In genomic region chr11:69707156-69707555, GRCh38 we compare ENCODE assay signal across 16 cellular contexts. TPM values are rescaled to one million over a fixed set of nuclear protein-coding genes. Genes with fewer than 3 reads are reported as not detected.
A peak's percentile ranks its signal among the peaks of the same experiment; 100 is the strongest.
DNase-seq lines count a peak whose midpoint lies in the region; ATAC-seq and TF ChIP-seq lines count a peak whose summit lies in the region.
"Had no signal": no experiment of that assay in that cellular context is flagged by ENCODE, and none has a peak within 500 bp of the region (broad histone marks: within the 10 kb centered on the region; RNA-seq: fewer than 3 reads in every experiment).

No MANE protein-coding gene starts in this region.

- intact Hi-C loops in mucosa of descending colon (cut with DNase I, micrococcal nuclease): no loop called here

- H3K36me3 ChIP-seq in mucosa of descending colon (ENCODE audit: low read depth): no peaks in the 10 kb centered on the region
- H3K36me3 ChIP-seq: BLaER1 treated with 17β-estradiol and CSF1 and Interleukin-3, amounts not matched to agents 10 nM and 100 nM had no signal

- H3K4me1 ChIP-seq in mucosa of descending colon (ENCODE audit: low read depth): peaks cover 24% of the 10 kb centered on the region

- peak; percentile 32 for ATAC-seq in mucosa of descending colon
- ATAC-seq: activated CD8-positive, alpha-beta T cell treated with anti-CD3 and anti-CD28 coated beads for 36 hours; activated naive CD4-positive, alpha-beta T cell treated with anti-CD3 and anti-CD28 coated beads, Interleukin-2, amount 50 U/mL, for 72 hours; psoas muscle had no signal

- no peaks in the 10 kb centered on the region for H3K9me3 ChIP-seq in mucosa of descending colon
- H3K9me3 ChIP-seq: BLaER1 treated with 17β-estradiol and CSF1 and Interleukin-3, amounts not matched to agents 10 nM and 100 nM; psoas muscle had no signal

- DNase-seq in GM20000 (ENCODE audit: low spot score): peak; percentile 58
- DNase-seq in NCI-H1105 (lab: John Stamatoyannopoulos, UW): peak; percentile 30
- DNase-seq in SW480 (ENCODE audit: low spot score): peak; percentile 39
- DNase-seq in mucosa of descending colon: peak in 2 of 3 donors; percentile 58 to 63
- DNase-seq in ureter (ENCODE audit: low spot score): no peak
- DNase-seq in effector CD4-positive, alpha-beta T cell: no peak
- DNase-seq in AG20443 (ENCODE audit: low spot score): no peak
- DNase-seq: activated CD8-positive, alpha-beta T cell treated with anti-CD3 and anti-CD28 coated beads for 36 hours; activated T-cell treated with anti-CD3 and anti-CD28 coated beads, Interleukin-2, amount 50 U/mL, for 48 hours; NCI-H2029; psoas muscle; stimulated activated CD4-positive, alpha-beta T cell treated with anti-CD3 and anti-CD28 coated beads, Interleukin-4, amount 100 ng/mL, for 4 hours had no signal

- no peak for TF ChIP-seq CTCF in GM20000 (IDR thresholded peaks at IDR 0.05; ENCODE audit: extremely low read depth, missing control alignments)
- TF ChIP-seq CTCF in mucosa of descending colon (IDR thresholded peaks at IDR 0.05): no peak

- H3K4me3 ChIP-seq in mucosa of descending colon: no peak overlapping the region
- H3K4me3 ChIP-seq: BLaER1 treated with 17β-estradiol and CSF1 and Interleukin-3, amounts not matched to agents 10 nM and 100 nM; psoas muscle had no signal

RNA-seq across cellular contexts. Expression of gene FGF19, which starts 3.3 kb away (rescaled TPM):
- total RNA-seq in mucosa of descending colon (not detected), ureter (not detected)
- total RNA-seq: activated CD8-positive, alpha-beta T cell treated with anti-CD3 and anti-CD28 coated beads for 36 hours; mesenteric fat pad; psoas muscle; T-helper 1 cell treated with Interleukin-12 subunit alpha and Interleukin-12 subunit beta and Interleukin-4 antibody, amounts not matched to agents 30 ng/mL and 1 ng/mL, for 36 hours had no signal

RNA-seq across cellular contexts. Expression of gene LTO1, which starts 32.0 kb away (rescaled TPM):
- 10 to 100 TPM; 21.8 to 30.5 (median 22.4) TPM for total RNA-seq in mucosa of descending colon
- 42.1 TPM for total RNA-seq in ureter

Comparison
In these comparisons a context has a peak if more than half of its experiments do, and no peak if none do; other contexts are left out.
1. DNase-seq: peak in GM20000 (single experiment), NCI-H1105 (single experiment), SW480 (single experiment) and mucosa of descending colon (2 of 3); none in ureter (single experiment), effector CD4-positive, alpha-beta T cell (single experiment) and AG20443 (single experiment).